8 cellular contexts compared by ENCODE assay signal in genomic region chr5:67165524-67166459, GRCh38. TPM values are rescaled to one million over a fixed set of nuclear protein-coding genes. Genes with fewer than 3 reads are reported as not detected.
DNase-seq lines count a peak whose midpoint lies in the region; ATAC-seq and TF ChIP-seq lines count a peak whose summit lies in the region.

No MANE protein-coding gene starts in this region.

- H3K4me3 Mint-ChIP-seq in neural progenitor cell = peak overlapping the region; percentile 63
- peak overlapping the region; percentile 84 to 86 for H3K4me3 Mint-ChIP-seq in stimulated activated naive CD8-positive, alpha-beta T cell treated with anti-CD3 and anti-CD28 coated beads, Interleukin-15, amount 100 ng/mL, for 72 hours

- H2AFZ ChIP-seq in neural progenitor cell (replicated peaks) = peak overlapping the region; percentile 80

- H3K9ac ChIP-seq in neural progenitor cell = no peak overlapping the region

- DNase-seq in GM10266 (ENCODE audit: extremely low spot score) = peak; percentile 82
- peak; percentile 82 for DNase-seq in NOMO-1 treated with dmso at 0.1 percent for 144 hours (lab: John Stamatoyannopoulos, UW; ENCODE audit: unreplicated experiment)
- peak; percentile 79 for DNase-seq in activated effector memory CD4-positive, alpha-beta T cell treated with Interleukin-2 at 50 U/mL for 16 hours
- peak; percentile 67 for DNase-seq in fibroblast of villous mesenchyme (ENCODE audit: low read depth)
- peak; percentile 91 for DNase-seq in neural progenitor cell (ENCODE audit: low spot score)
- DNase-seq in stimulated activated naive CD8-positive, alpha-beta T cell treated with anti-CD3 and anti-CD28 coated beads, Interleukin-15, amount 100 ng/mL, for 72 hours = peak; percentile 81 to 87
- no peak for DNase-seq in NCI-H2196 (lab: John Stamatoyannopoulos, UW; ENCODE audit: unreplicated experiment)

- H3K27me3 Mint-ChIP-seq in neural progenitor cell (ENCODE audit: insufficient read depth, low read depth) = no peaks in the 10 kb centered on the region
- H3K27me3 Mint-ChIP-seq in stimulated activated naive CD8-positive, alpha-beta T cell treated with anti-CD3 and anti-CD28 coated beads, Interleukin-15, amount 100 ng/mL, for 72 hours = no peaks in the 10 kb centered on the region

- peaks cover 2% of the 10 kb centered on the region for H3K36me3 Mint-ChIP-seq in neural progenitor cell

- H3K9me3 Mint-ChIP-seq in neural progenitor cell = peaks cover 2% of the 10 kb centered on the region
- no peaks in the 10 kb centered on the region for H3K9me3 Mint-ChIP-seq in stimulated activated naive CD8-positive, alpha-beta T cell treated with anti-CD3 and anti-CD28 coated beads, Interleukin-15, amount 100 ng/mL, for 72 hours

- ATAC-seq in HG02642 (IDR thresholded peaks at IDR 0.05; ENCODE audit: poor library complexity, unreplicated experiment) = peak; percentile 94
- peak; percentile 84 for ATAC-seq in stimulated activated naive CD8-positive, alpha-beta T cell treated with anti-CD3 and anti-CD28 coated beads, Interleukin-15, amount 100 ng/mL, for 72 hours

- no peak overlapping the region for H3K4me2 ChIP-seq in neural progenitor cell

- no peaks in the 10 kb centered on the region for H3K9me3 ChIP-seq in neural progenitor cell (ENCODE audit: low read depth)

- H3K36me3 ChIP-seq in neural progenitor cell = no peaks in the 10 kb centered on the region

- H3K4me3 ChIP-seq in fibroblast of villous mesenchyme (ENCODE audit: low read depth, low read length) = peak overlapping the region; percentile 19
- H3K4me3 ChIP-seq in neural progenitor cell = no peak overlapping the region

- no peaks in the 10 kb centered on the region for H4K20me1 ChIP-seq in neural progenitor cell (ENCODE audit: low read depth)

- no peaks in the 10 kb centered on the region for H3K79me2 ChIP-seq in neural progenitor cell (ENCODE audit: low read depth)

- peaks cover 3% of the 10 kb centered on the region for H3K4me1 Mint-ChIP-seq in neural progenitor cell
- H3K4me1 Mint-ChIP-seq in stimulated activated naive CD8-positive, alpha-beta T cell treated with anti-CD3 and anti-CD28 coated beads, Interleukin-15, amount 100 ng/mL, for 72 hours = peaks cover 71% of the 10 kb centered on the region

- no peaks in the 10 kb centered on the region for H3K4me1 ChIP-seq in neural progenitor cell

- TF ChIP-seq CTCF in GM10266 (IDR thresholded peaks at IDR 0.05; ENCODE audit: control insufficient read depth, insufficient read depth, low read depth, missing control alignments) (peak; percentile 88), fibroblast of villous mesenchyme (IDR thresholded peaks at IDR 0.05; ENCODE audit: insufficient read depth, low read depth, low read length) (peak; percentile 73), neural progenitor cell (IDR thresholded peaks at IDR 0.05) (peak; percentile 84)

- peak overlapping the region; percentile 94 for H3K27ac Mint-ChIP-seq in neural progenitor cell
- peak overlapping the region; percentile 95 to 98 for H3K27ac Mint-ChIP-seq in stimulated activated naive CD8-positive, alpha-beta T cell treated with anti-CD3 and anti-CD28 coated beads, Interleukin-15, amount 100 ng/mL, for 72 hours

- no peaks in the 10 kb centered on the region for H3F3A ChIP-seq in neural progenitor cell (ENCODE audit: low read depth)

- no peak overlapping the region for H3K27ac ChIP-seq in neural progenitor cell

- H3K27me3 ChIP-seq in neural progenitor cell = no peaks in the 10 kb centered on the region

RNA-seq across cellular contexts. Expression of gene CD180, which starts 30.8 kb away (rescaled TPM):
- total RNA-seq in fibroblast of villous mesenchyme = not detected in 2 replicates
- not detected in 2 replicates for total RNA-seq in neural progenitor cell (ENCODE audit: low replicate concordance)
